22 cellular contexts compared by ENCODE assay signal in the genomic region with DNA sequence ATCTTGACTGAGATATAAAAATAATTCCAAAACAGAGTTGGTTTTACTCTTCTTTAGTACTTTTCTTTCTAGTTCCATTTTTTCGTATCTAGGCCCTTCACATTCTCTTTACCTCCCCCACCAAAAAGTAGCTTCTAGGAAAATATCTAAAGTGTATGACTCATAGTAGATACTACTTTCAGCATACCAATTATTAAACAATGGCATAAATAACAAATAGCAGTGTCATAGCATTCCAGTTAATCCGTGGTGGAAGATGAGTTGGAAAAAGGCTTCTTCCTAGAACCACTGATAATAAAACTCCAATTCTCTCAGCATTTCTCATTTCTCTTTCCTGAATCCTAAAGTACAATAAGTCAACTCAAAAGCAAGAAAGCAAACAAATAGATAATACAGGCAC.
A peak's percentile ranks its signal among the peaks of the same experiment; 100 is the strongest.
DNase-seq lines count a peak whose midpoint lies in the region; ATAC-seq and TF ChIP-seq lines count a peak whose summit lies in the region.
"Had no signal": no experiment of that assay in that cellular context is flagged by ENCODE, and none has a peak within 500 bp of the region (broad histone marks: within the 10 kb centered on the region; RNA-seq: fewer than 3 reads in every experiment).

No MANE protein-coding gene starts in this region.

- no peak overlapping the region for H2BK5ac ChIP-seq in mesenchymal stem cell (ENCODE audit: low read depth, low read length, poor library complexity, severe bottlenecking)

- no peaks in the 10 kb centered on the region for H3K36me3 ChIP-seq in mesenchymal stem cell (ENCODE audit: control insufficient read depth in 1 of 2, insufficient read depth in 2 of 2, low read depth in 1 of 2, low read length in 2 of 2)
- H3K36me3 ChIP-seq: breast epithelium had no signal

- peak overlapping the region; percentile 5 for H3K27ac Mint-ChIP-seq in CD4-positive, alpha-beta T cell
- H3K27ac Mint-ChIP-seq: activated CD4-positive, alpha-beta memory T cell treated with anti-CD3 and anti-CD28 coated beads for 36 hours; stimulated activated effector memory CD8-positive, alpha-beta T cell treated with anti-CD3 and anti-CD28 coated beads, Interleukin-12 subunit alpha, Interleukin-12 subunit beta, amount 100 ng/mL, for 72 hours; T-helper 17 cell had no signal

- H2AFZ ChIP-seq in mesenchymal stem cell (ENCODE audit: low read depth, low read length): no peak overlapping the region
- H2AFZ ChIP-seq: GM23248 had no signal

- peaks cover 46% of the 10 kb centered on the region for H3K4me1 Mint-ChIP-seq in CD4-positive, alpha-beta T cell (ENCODE audit: low read depth)
- H3K4me1 Mint-ChIP-seq: stimulated activated effector memory CD8-positive, alpha-beta T cell treated with anti-CD3 and anti-CD28 coated beads, Interleukin-12 subunit alpha, Interleukin-12 subunit beta, amount 100 ng/mL, for 72 hours had no signal

- no peak overlapping the region for H4K91ac ChIP-seq in mesenchymal stem cell (ENCODE audit: low read length)

- no peak overlapping the region for H3K4ac ChIP-seq in mesenchymal stem cell (ENCODE audit: low read depth in 1 of 2, low read length in 2 of 2)

- H3K9ac ChIP-seq in mesenchymal stem cell (ENCODE audit: low read length): no peak overlapping the region
- H3K9ac ChIP-seq: GM23248 had no signal

- POLR2A ChIA-PET in CD4-positive, alpha-beta T cell (lab: Charles Lee): interaction anchor here (0.6 to 1.9 kb wide), 2 partner anchors 10 to 21 kb away, joined by 3 to 6 read pairs; no protein-coding TSS in a partner anchor

- intact Hi-C loops in CD4-positive, alpha-beta T cell (cut with DNase I, micrococcal nuclease): loop anchor here in 1 of 2 experiments (10.0 kb wide), 1 partner anchor 861 kb away; a partner anchor contains a TSS

- H3K9me3 ChIP-seq in CD4-positive, alpha-beta T cell (ENCODE audit: control insufficient read depth, low read length): no peaks in the 10 kb centered on the region
- no peaks in the 10 kb centered on the region for H3K9me3 ChIP-seq in mesenchymal stem cell (ENCODE audit: control insufficient read depth, low read length)
- H3K9me3 ChIP-seq: breast epithelium, Caco-2 had no signal

- no peak overlapping the region for H2BK120ac ChIP-seq in mesenchymal stem cell (ENCODE audit: low read depth, low read length)

- no peak overlapping the region for H3K4me2 ChIP-seq in mesenchymal stem cell (ENCODE audit: low read length, poor library complexity, severe bottlenecking)

- H3K36me3 Mint-ChIP-seq in CD4-positive, alpha-beta T cell (ENCODE audit: low read depth): no peaks in the 10 kb centered on the region
- H3K36me3 Mint-ChIP-seq: activated CD4-positive, alpha-beta memory T cell treated with anti-CD3 and anti-CD28 coated beads for 36 hours; stimulated activated effector memory CD8-positive, alpha-beta T cell treated with anti-CD3 and anti-CD28 coated beads, Interleukin-12 subunit alpha, Interleukin-12 subunit beta, amount 100 ng/mL, for 72 hours had no signal

- H4K8ac ChIP-seq in mesenchymal stem cell (ENCODE audit: low read length): no peak overlapping the region

- no peak overlapping the region for H3K4me3 ChIP-seq in mesenchymal stem cell (ENCODE audit: insufficient read depth in 1 of 2, low read depth in 1 of 2, low read length in 2 of 2)
- H3K4me3 ChIP-seq: breast epithelium, GM23248 had no signal

- no peak for TF ChIP-seq CTCF in CD4-positive, alpha-beta T cell (IDR thresholded peaks at IDR 0.05)

- no peak for DNase-seq in CD4-positive, alpha-beta T cell
- DNase-seq in HS-5 (ENCODE audit: low read depth): peak; percentile 34
- peak; percentile 14 for DNase-seq in astrocyte of the hippocampus (ENCODE audit: low read depth, low spot score)
- DNase-seq in mesenchymal stem cell: peak; percentile 51
- DNase-seq in NCI-H1436 (lab: John Stamatoyannopoulos, UW): no peak
- no peak for DNase-seq in activated CD4-positive, alpha-beta T cell treated with anti-CD3 and anti-CD28 coated beads, Interleukin-2, amount 50 U/mL, for 48 hours
- no peak for DNase-seq in HK-2 (ENCODE audit: unreplicated experiment)
- DNase-seq: activated CD4-positive, alpha-beta memory T cell treated with anti-CD3 and anti-CD28 coated beads for 36 hours; activated naive CD4-positive, alpha-beta T cell treated with anti-CD3 and anti-CD28 coated beads, Interleukin-2, amount 50 U/mL, for 16 hours; activated T-cell treated with anti-CD3 and anti-CD28 coated beads, Interleukin-2, amount 50 U/mL, for 1 hour; AML-193; Caco-2; GM23248; NCI-H1417 treated with DMSO at 0.1 percent for 48 hours; NCI-H526; occipital lobe; right cardiac atrium; Right ventricle myocardium superior; stimulated activated CD4-positive, alpha-beta T cell treated with anti-CD3 and anti-CD28 coated beads, Interleukin-15, amount 100 ng/mL, for 24 hours; T-helper 17 cell had no signal

- H3K27me3 ChIP-seq in CD4-positive, alpha-beta T cell (ENCODE audit: control insufficient read depth, insufficient read depth, low read length): no peaks in the 10 kb centered on the region
- H3K27me3 ChIP-seq in mesenchymal stem cell (ENCODE audit: control insufficient read depth in 1 of 2, insufficient read depth in 1 of 2, low read length in 2 of 2): no peaks in the 10 kb centered on the region
- H3K27me3 ChIP-seq: breast epithelium had no signal

- H3K18ac ChIP-seq in mesenchymal stem cell (ENCODE audit: low read depth in 1 of 2, low read length in 2 of 2): no peak overlapping the region

- no peak overlapping the region for H3K14ac ChIP-seq in mesenchymal stem cell (ENCODE audit: low read length in 2 of 2)

- 0% methylated on average over 1 of the region's 2 CpGs for WGBS in mesenchymal stem cell

- H2BK15ac ChIP-seq in mesenchymal stem cell (ENCODE audit: low read depth, poor library complexity, severe bottlenecking): no peak overlapping the region

- H3K9me3 Mint-ChIP-seq in CD4-positive, alpha-beta T cell: no peaks in the 10 kb centered on the region
- H3K9me3 Mint-ChIP-seq: activated CD4-positive, alpha-beta memory T cell treated with anti-CD3 and anti-CD28 coated beads for 36 hours; stimulated activated effector memory CD8-positive, alpha-beta T cell treated with anti-CD3 and anti-CD28 coated beads, Interleukin-12 subunit alpha, Interleukin-12 subunit beta, amount 100 ng/mL, for 72 hours had no signal

- CTCF ChIA-PET in CD4-positive, alpha-beta T cell (lab: Charles Lee): no interaction called here

- no peak overlapping the region for H3K4me3 Mint-ChIP-seq in CD4-positive, alpha-beta T cell
- H3K4me3 Mint-ChIP-seq: activated CD4-positive, alpha-beta memory T cell treated with anti-CD3 and anti-CD28 coated beads for 36 hours; stimulated activated effector memory CD8-positive, alpha-beta T cell treated with anti-CD3 and anti-CD28 coated beads, Interleukin-12 subunit alpha, Interleukin-12 subunit beta, amount 100 ng/mL, for 72 hours; T-helper 17 cell had no signal

- H3K23ac ChIP-seq in mesenchymal stem cell (ENCODE audit: low read length in 2 of 2): no peak overlapping the region

- no peaks in the 10 kb centered on the region for H3K79me1 ChIP-seq in mesenchymal stem cell (replicated peaks; ENCODE audit: low read length, poor library complexity, severe bottlenecking)

- no peak for ATAC-seq in CD4-positive, alpha-beta T cell (ENCODE audit: poor library complexity)
- ATAC-seq: right cardiac atrium; stimulated activated effector memory CD8-positive, alpha-beta T cell treated with anti-CD3 and anti-CD28 coated beads, Interleukin-12 subunit alpha, Interleukin-12 subunit beta, amount 100 ng/mL, for 72 hours; T-helper 17 cell had no signal

- no peaks in the 10 kb centered on the region for H3K4me1 ChIP-seq in mesenchymal stem cell (ENCODE audit: control insufficient read depth, insufficient read depth, low read depth, low read length)
- H3K4me1 ChIP-seq: breast epithelium, Caco-2 had no signal

- no peaks in the 10 kb centered on the region for H3K27me3 Mint-ChIP-seq in CD4-positive, alpha-beta T cell
- H3K27me3 Mint-ChIP-seq: activated CD4-positive, alpha-beta memory T cell treated with anti-CD3 and anti-CD28 coated beads for 36 hours; T-helper 17 cell had no signal

- no peak overlapping the region for H3K27ac ChIP-seq in CD4-positive, alpha-beta T cell (ENCODE audit: low read depth, low read length)
- H3K27ac ChIP-seq in mesenchymal stem cell (ENCODE audit: low read length, poor library complexity, severe bottlenecking): no peak overlapping the region
- H3K27ac ChIP-seq: breast epithelium, GM23248 had no signal

- H2BK12ac ChIP-seq in mesenchymal stem cell (ENCODE audit: low read length in 2 of 2): no peak overlapping the region

- H2AK5ac ChIP-seq in mesenchymal stem cell (ENCODE audit: low read length, severe bottlenecking): no peak overlapping the region

Comparison
In these comparisons a context has a peak if more than half of its experiments do, and no peak if none do; other contexts are left out.
1. DNase-seq: peak in HS-5 (single experiment), astrocyte of the hippocampus (single experiment) and mesenchymal stem cell (single experiment); none in CD4-positive, alpha-beta T cell (0 of 10), NCI-H1436 (single experiment), activated CD4-positive, alpha-beta T cell treated with anti-CD3 and anti-CD28 coated beads, Interleukin-2, amount 50 U/mL, for 48 hours (0 of 2) and HK-2 (single experiment).